Comparison of ENCODE assay signal across 11 cellular contexts in the genomic region with DNA sequence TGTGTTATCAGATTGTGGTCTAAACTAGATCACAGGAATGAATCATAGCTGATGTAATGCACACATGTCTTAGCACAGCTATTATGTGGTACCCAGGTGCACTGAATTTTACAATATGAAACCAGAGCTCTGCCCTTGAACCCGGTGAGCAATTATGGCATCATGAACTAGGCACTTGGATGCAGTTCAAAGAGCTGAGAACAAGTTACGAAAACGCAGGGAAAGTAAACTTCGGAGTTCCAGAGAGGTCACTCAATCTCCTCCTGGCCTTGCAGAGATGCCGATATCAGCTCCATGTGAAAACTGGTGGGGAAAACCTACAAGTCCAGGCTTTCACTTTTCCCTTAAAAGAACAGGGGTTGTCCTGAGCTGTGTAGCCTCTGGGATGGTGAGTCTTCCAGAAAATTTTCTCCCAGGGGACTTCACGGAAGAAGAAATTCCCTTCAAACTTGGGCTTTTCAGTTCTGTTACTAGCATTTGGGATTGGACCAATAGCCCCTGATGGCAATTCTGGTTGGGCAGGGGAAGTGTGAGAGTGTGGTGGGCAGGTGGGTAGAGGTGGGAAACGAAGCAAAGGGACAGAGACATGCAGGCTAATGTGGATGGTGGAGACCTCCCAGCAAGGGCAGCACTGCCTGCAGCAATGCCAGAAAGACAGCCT.
DNase-seq lines count a peak whose midpoint lies in the region; ATAC-seq, FAIRE-seq and TF ChIP-seq lines count a peak whose summit lies in the region.
"Had no signal": no experiment of that assay in that cellular context is flagged by ENCODE, and none has a peak within 500 bp of the region (broad histone marks: within the 10 kb centered on the region; RNA-seq: fewer than 3 reads in every experiment).

No MANE protein-coding gene starts in this region.

- in situ Hi-C loops in GM23248 (cut with MboI): no loop called here

- H3K27ac ChIP-seq in GM23248: 0 out of 2 replicates have a peak overlapping the region, but pooled peaks have one; percentile 3
- peak overlapping the region; percentile 39 to 89 (median 82) for H3K27ac ChIP-seq in body of pancreas
- H3K27ac ChIP-seq in kidney (ENCODE audit: low read depth in 2 of 2, low read length in 2 of 2): peak overlapping the region in 1 of 2 donors; percentile 54
- H3K27ac ChIP-seq: tibial nerve had no signal

- 39 to 46% methylated on average over 7 of the region's 7 CpGs for WGBS in GM23248 (ENCODE audit: low coverage in 1 of 2, low lambda C conversion rate in 2 of 2, missing lambda C conversion rate in 2 of 2), 2 experiments
- 17 to 33% methylated on average over 7 of the region's 7 CpGs for WGBS in body of pancreas, 2 donors

- H3K4me2 ChIP-seq in GM23248 (ENCODE audit: unreplicated experiment): peak overlapping the region; percentile 43

- H3K4me3 ChIP-seq in GM23248: no peak overlapping the region
- H3K4me3 ChIP-seq in body of pancreas: no peak overlapping the region
- H3K4me3 ChIP-seq in kidney (ENCODE audit: low read length in 2 of 2): no peak overlapping the region
- H3K4me3 ChIP-seq: skin epidermis, tibial nerve had no signal

- H3K9ac ChIP-seq in GM23248 (no peak overlapping the region), kidney (ENCODE audit: low read length in 2 of 2) (peak overlapping the region in 1 of 2 donors; percentile 15)

- H3F3A ChIP-seq in GM23248 (ENCODE audit: insufficient read depth): peaks cover 21% of the 10 kb centered on the region

- peaks cover 12% of the 10 kb centered on the region for H3K4me1 ChIP-seq in GM23248 (ENCODE audit: insufficient read depth)
- H3K4me1 ChIP-seq in body of pancreas: peaks cover 54% of the 10 kb centered on the region
- H3K4me1 ChIP-seq in kidney (ENCODE audit: control insufficient read depth in 1 of 2, insufficient read depth in 1 of 2, low read depth in 1 of 2, low read length in 2 of 2): peaks cover 6 to 10% of the 10 kb centered on the region in 2 donors

- TF ChIP-seq CTCF in body of pancreas (IDR thresholded peaks at IDR 0.05) (no peak), kidney (IDR thresholded peaks at IDR 0.05; ENCODE audit: borderline replicate concordance, extremely low read depth, insufficient read depth) (no peak)

- H3K27me3 ChIP-seq in GM23248 (replicated peaks; ENCODE audit: insufficient read depth) (no peaks in the 10 kb centered on the region), body of pancreas (no peaks in the 10 kb centered on the region)
- H3K27me3 ChIP-seq: tibial nerve had no signal

- ATAC-seq in body of pancreas (peak; percentile 76), HG02678 (IDR thresholded peaks at IDR 0.05; ENCODE audit: unreplicated experiment) (no peak)

- intact Hi-C loops in body of pancreas (cut with DNase I): no loop called here
- intact Hi-C loops in kidney (cut with DNase I): no loop called here

- FAIRE-seq in kidney (lab: Jason Lieb, UNC): no peak

- no peaks in the 10 kb centered on the region for H3K79me2 ChIP-seq in GM23248 (ENCODE audit: insufficient read depth)

- H2AFZ ChIP-seq in GM23248: no peak overlapping the region

- no peaks in the 10 kb centered on the region for H3K9me2 ChIP-seq in GM23248 (ENCODE audit: insufficient read depth)

- peak in 1 of 3 donors; percentile 31 for TF ChIP-seq POLR2A in body of pancreas (IDR thresholded peaks at IDR 0.05)

- H4K20me1 ChIP-seq in GM23248 (ENCODE audit: insufficient read depth): no peaks in the 10 kb centered on the region

- H3K9me3 ChIP-seq in GM23248 (ENCODE audit: low read depth) (no peaks in the 10 kb centered on the region), body of pancreas (no peaks in the 10 kb centered on the region), kidney (ENCODE audit: control insufficient read depth in 1 of 2, low read length in 2 of 2) (no peaks in the 10 kb centered on the region)
- H3K9me3 ChIP-seq: tibial nerve had no signal

- peak; percentile 67 for DNase-seq in GM23248
- peak; percentile 96 for DNase-seq in M059J (ENCODE audit: low read depth)
- peak; percentile 71 to 87 (median 75) for DNase-seq in body of pancreas
- DNase-seq in myocyte (ENCODE audit: low read depth): peak; percentile 12
- no peak for DNase-seq in GM19240 (ENCODE audit: insufficient read length, low spot score)
- no peak for DNase-seq in pons (ENCODE audit: low spot score)
- DNase-seq in kidney: no peak
- DNase-seq: activated CD4-positive, alpha-beta T cell treated with anti-CD3 and anti-CD28 coated beads, Interleukin-2, amount 50 U/mL, for 1 hour had no signal

- H3K36me3 ChIP-seq in GM23248 (ENCODE audit: low read depth) (no peaks in the 10 kb centered on the region), body of pancreas (replicated peaks in 1 of 2; ENCODE audit: insufficient read depth in 1 of 2, low read depth in 2 of 2) (no peaks in the 10 kb centered on the region), kidney (ENCODE audit: control insufficient read depth in 1 of 2, insufficient read depth in 2 of 2, low read length in 2 of 2) (no peaks in the 10 kb centered on the region)
- H3K36me3 ChIP-seq: tibial nerve had no signal

Comparison
In these comparisons a context has a peak if more than half of its experiments do, and no peak if none do; other contexts are left out.
1. DNase-seq: peak in GM23248 (single experiment), M059J (single experiment), body of pancreas (4 of 4) and myocyte (single experiment); none in GM19240 (single experiment), pons (single experiment) and kidney (single experiment).